18 cellular contexts compared by ENCODE assay signal in the genomic region with DNA sequence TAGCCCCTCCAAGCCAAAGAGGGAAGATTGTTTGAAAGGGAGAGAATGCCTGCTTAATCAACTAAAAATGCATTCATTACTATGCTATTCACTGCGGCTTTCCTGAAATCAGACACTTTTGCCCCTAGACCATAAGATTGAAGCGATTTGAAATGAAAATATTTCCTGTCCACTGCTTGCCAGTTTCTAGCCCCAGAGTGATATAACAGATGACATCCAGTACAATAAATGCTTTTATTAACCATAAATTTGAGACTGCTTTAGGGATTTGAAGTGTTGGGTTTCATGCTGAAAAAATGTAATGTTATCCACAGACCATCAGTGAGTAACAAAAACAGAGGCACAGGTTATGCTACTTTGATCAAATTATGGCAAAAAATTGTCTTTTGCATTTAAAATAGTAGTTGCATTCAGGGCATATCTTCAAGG. TPM values are rescaled to one million over a fixed set of nuclear protein-coding genes. Genes with fewer than 3 reads are reported as not detected.
DNase-seq lines count a peak whose midpoint lies in the region; FAIRE-seq and TF ChIP-seq lines count a peak whose summit lies in the region.
"Had no signal": no experiment of that assay in that cellular context is flagged by ENCODE, and none has a peak within 500 bp of the region (broad histone marks: within the 10 kb centered on the region; RNA-seq: fewer than 3 reads in every experiment).

No MANE protein-coding gene starts in this region.

- TF ChIP-seq CTCF in HEK293 (tag by site-specific recombination; IDR thresholded peaks at IDR 0.05) (no peak), hepatocyte (IDR thresholded peaks at IDR 0.05; ENCODE audit: poor library complexity) (no peak)

- no peak overlapping the region for H2AFZ ChIP-seq in hepatocyte

- H3K27ac ChIP-seq in HEK293 (ENCODE audit: extremely low read depth, low read depth, low read length) (no peak overlapping the region), hepatocyte (peak overlapping the region; percentile 29), rectal smooth muscle tissue (ENCODE audit: low read depth, low read length) (peak overlapping the region; percentile 33)
- H3K27ac ChIP-seq: esophagus muscularis mucosa had no signal

- H3K79me2 ChIP-seq in hepatocyte, result peaks cover 20% of the 10 kb centered on the region

- no peaks in the 10 kb centered on the region for H3K9me2 ChIP-seq in hepatocyte (replicated peaks; ENCODE audit: insufficient read depth)

- no peaks in the 10 kb centered on the region for H3K9me3 ChIP-seq in HEK293 (ENCODE audit: control insufficient read depth, insufficient read depth, low read depth, low read length)
- no peaks in the 10 kb centered on the region for H3K9me3 ChIP-seq in hepatocyte (ENCODE audit: low read depth)
- H3K9me3 ChIP-seq: esophagus muscularis mucosa, HAP-1 had no signal

- POLR2A ChIA-PET in HEK293 (lab: Yijun Ruan, JAX), result no interaction called here

- H3K36me3 ChIP-seq in HEK293 (ENCODE audit: control insufficient read depth in 2 of 2, insufficient read depth in 1 of 2, low read length in 2 of 2) (no peaks in the 10 kb centered on the region), hepatocyte (replicated peaks; ENCODE audit: insufficient read depth, low read depth) (no peaks in the 10 kb centered on the region), rectal smooth muscle tissue (ENCODE audit: control insufficient read depth, insufficient read depth, low read length) (no peaks in the 10 kb centered on the region)
- H3K36me3 ChIP-seq: esophagus muscularis mucosa, HAP-1 had no signal

- DNase-seq in astrocyte of the hippocampus (ENCODE audit: low read depth, low spot score) (peak; percentile 73), hepatocyte (ENCODE audit: low spot score) (no peak), 8988T (no peak), NCI-H2227 treated with DMSO at 0.1 percent for 48 hours (lab: John Stamatoyannopoulos, UW) (no peak), frontal cortex (ENCODE audit: low spot score in 2 of 2) (no peak)
- no peak for DNase-seq in activated CD8-positive, alpha-beta memory T cell treated with anti-CD3 and anti-CD28 coated beads, Interleukin-2, amount 50 U/mL, for 48 hours
- DNase-seq: activated CD4-positive, alpha-beta T cell treated with anti-CD3 and anti-CD28 coated beads, Interleukin-2, amount 50 U/mL, for 48 hours; cortex of kidney; KG1; NCI-H446 treated with DMSO at 0.1 percent for 48 hours; occipital lobe; stimulated activated CD4-positive, alpha-beta T cell treated with anti-CD3 and anti-CD28 coated beads, Interleukin-12 subunit alpha, Interleukin-12 subunit beta, amount 100 ng/mL, for 4 hours; stimulated activated naive CD8-positive, alpha-beta T cell treated with anti-CD3 and anti-CD28 coated beads, Interleukin-15, amount 100 ng/mL, for 72 hours had no signal

- no peaks in the 10 kb centered on the region for H4K20me1 ChIP-seq in hepatocyte (ENCODE audit: insufficient read depth, poor library complexity, severe bottlenecking)

- H3K4me1 ChIP-seq in HEK293 (ENCODE audit: control insufficient read depth, insufficient read depth, low read length), result peaks cover 8% of the 10 kb centered on the region; the same call in 1 of the 2 replicates
- H3K4me1 ChIP-seq in hepatocyte (ENCODE audit: insufficient read depth), result peaks cover 3% of the 10 kb centered on the region
- H3K4me1 ChIP-seq in rectal smooth muscle tissue (ENCODE audit: control insufficient read depth, insufficient read depth, low read length), result no peaks in the 10 kb centered on the region

- H3K4me3 ChIP-seq in HEK293 (ENCODE audit: low read depth, low read length) (no peak overlapping the region), hepatocyte (no peak overlapping the region), rectal smooth muscle tissue (ENCODE audit: low read length) (no peak overlapping the region)
- H3K4me3 ChIP-seq: esophagus muscularis mucosa, HAP-1 had no signal

- H3K27me3 ChIP-seq in hepatocyte (no peaks in the 10 kb centered on the region), rectal smooth muscle tissue (ENCODE audit: control insufficient read depth, insufficient read depth, low read length) (no peaks in the 10 kb centered on the region)
- H3K27me3 ChIP-seq: esophagus muscularis mucosa had no signal

- CTCF ChIA-PET in HEK293 (lab: Yijun Ruan, JAX), result no interaction called here

- WGBS in hepatocyte (ENCODE audit: low lambda C conversion rate, missing lambda C conversion rate), result 52% methylated on average over 2 of the region's 2 CpGs

- no peak overlapping the region for H3K9ac ChIP-seq in rectal smooth muscle tissue (ENCODE audit: low read length)

- no peak overlapping the region for H3K4me2 ChIP-seq in hepatocyte

- no peak for FAIRE-seq in frontal cortex (lab: Jason Lieb, UNC)

TF ChIP-seq in HEK293, 187 proteins besides CTCF, POLR2A, EP300 and RAD21:
- peak; percentile 36; the same call in 1 of the 2 replicates for TF ChIP-seq PRDM6 (tag by site-specific recombination; IDR thresholded peaks at IDR 0.05)
- TF ChIP-seq ZNF184 (tag by site-specific recombination; IDR thresholded peaks at IDR 0.05), result no peak
- no peak for TF ChIP-seq BCL11B (tag by site-specific recombination; IDR thresholded peaks at IDR 0.05; ENCODE audit: low read depth)
- 0 out of 2 replicates have a peak, but pooled peaks have one; percentile 47 for TF ChIP-seq MZF1 (tag by site-specific recombination; IDR thresholded peaks at IDR 0.05; ENCODE audit: borderline replicate concordance)
- no peak for TF ChIP-seq TRIM28 (IDR thresholded peaks at IDR 0.05; ENCODE audit: borderline replicate concordance, low read length)
- TF ChIP-seq, protein P1, sequence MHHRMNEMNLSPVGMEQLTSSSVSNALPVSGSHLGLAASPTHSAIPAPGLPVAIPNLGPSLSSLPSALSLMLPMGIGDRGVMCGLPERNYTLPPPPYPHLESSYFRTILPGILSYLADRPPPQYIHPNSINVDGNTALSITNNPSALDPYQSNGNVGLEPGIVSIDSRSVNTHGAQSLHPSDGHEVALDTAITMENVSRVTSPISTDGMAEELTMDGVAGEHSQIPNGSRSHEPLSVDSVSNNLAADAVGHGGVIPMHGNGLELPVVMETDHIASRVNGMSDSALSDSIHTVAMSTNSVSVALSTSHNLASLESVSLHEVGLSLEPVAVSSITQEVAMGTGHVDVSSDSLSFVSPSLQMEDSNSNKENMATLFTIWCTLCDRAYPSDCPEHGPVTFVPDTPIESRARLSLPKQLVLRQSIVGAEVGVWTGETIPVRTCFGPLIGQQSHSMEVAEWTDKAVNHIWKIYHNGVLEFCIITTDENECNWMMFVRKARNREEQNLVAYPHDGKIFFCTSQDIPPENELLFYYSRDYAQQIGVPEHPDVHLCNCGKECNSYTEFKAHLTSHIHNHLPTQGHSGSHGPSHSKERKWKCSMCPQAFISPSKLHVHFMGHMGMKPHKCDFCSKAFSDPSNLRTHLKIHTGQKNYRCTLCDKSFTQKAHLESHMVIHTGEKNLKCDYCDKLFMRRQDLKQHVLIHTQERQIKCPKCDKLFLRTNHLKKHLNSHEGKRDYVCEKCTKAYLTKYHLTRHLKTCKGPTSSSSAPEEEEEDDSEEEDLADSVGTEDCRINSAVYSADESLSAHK (tag by site-specific recombination; IDR thresholded peaks at IDR 0.05), result peak; percentile 58; the same call in 1 of the 2 replicates

RNA-seq across cellular contexts. Expression of gene IL17RD, which starts 14.1 kb away (rescaled TPM):
- total RNA-seq in hepatocyte (6.2 and 6.7 TPM in 2 replicates), frontal cortex (31.0 TPM)
- 1.7 and 2.0 TPM in 2 replicates for polyA plus RNA-seq in hepatocyte
- total RNA-seq: activated T-helper 1 cell treated with anti-CD3 and anti-CD28 coated beads, Interleukin-12 subunit alpha, Interleukin-12 subunit beta, Interleukin-2, Interleukin-4 antibody, amounts not matched to agents 30 ng/mL and 10 ng/mL and 1 ng/mL, durations not matched to agents 14 hours and 24 hours and 36 hours had no signal

RNA-seq across cellular contexts. Expression of gene HESX1, which starts 48.7 kb away (rescaled TPM):
- total RNA-seq in hepatocyte, result 1.3 and 1.7 TPM in 2 replicates
- 0.51 and 0.85 TPM in 2 replicates for polyA plus RNA-seq in hepatocyte
- total RNA-seq in frontal cortex, result not detected
